2 cellular contexts compared by ENCODE assay signal in the genomic region with DNA sequence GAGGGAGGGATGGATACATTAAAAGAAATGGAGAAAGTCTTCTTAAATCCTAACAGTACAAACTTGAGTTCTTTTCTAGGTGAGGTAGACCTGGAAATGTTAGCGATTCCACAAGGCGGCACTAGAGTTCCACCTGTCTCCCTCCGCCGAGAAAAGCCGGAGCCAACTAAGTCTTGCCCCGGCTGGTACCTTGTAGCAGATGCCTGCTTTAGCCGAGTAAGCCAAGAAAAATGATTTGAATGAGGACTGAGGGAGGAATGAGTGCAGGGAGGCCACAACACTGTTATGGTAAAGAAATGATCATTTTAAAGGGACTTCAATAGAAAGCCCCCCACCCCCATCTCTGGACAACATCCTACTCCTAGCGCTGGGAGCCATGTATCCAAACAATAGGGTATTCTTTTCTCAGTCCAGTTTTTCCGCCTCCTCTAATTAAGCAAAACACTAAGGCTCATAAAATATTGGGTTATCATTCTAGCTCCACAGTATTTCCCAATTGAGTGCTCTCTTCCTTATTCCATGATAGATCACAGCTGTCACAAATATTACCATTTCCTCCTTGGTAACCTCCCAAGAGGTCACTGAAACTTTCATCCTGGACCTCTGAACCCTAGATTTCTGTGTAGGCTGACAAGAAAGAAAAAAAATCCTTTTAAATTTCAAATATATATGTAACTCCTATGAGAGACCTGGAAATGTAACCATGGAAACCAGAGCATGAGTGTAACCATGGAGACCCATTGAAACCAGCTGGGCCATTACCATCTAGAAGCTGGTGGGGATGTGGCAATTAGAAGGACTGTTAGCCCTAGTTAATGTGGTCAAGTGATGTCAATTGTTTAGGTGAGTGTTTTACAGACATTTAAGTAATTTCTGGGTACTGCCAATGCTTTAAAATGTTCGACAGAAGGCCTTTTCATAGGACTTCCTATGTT.
TF ChIP-seq lines count a peak whose summit lies in the region.

No MANE protein-coding gene starts in this region.

TF ChIP-seq in HCT116, 20 proteins besides CTCF, POLR2A, EP300 and RAD21:
- TF ChIP-seq TCF7L2 (IDR thresholded peaks at IDR 0.05; ENCODE audit: borderline replicate concordance, extremely low read depth, insufficient read depth, insufficient read length): no peak
- TF ChIP-seq CBX3 (IDR thresholded peaks at IDR 0.05; ENCODE audit: low read depth): no peak
- TF ChIP-seq EGR1 (IDR thresholded peaks at IDR 0.05; ENCODE audit: low read depth): no peak
- no peak for TF ChIP-seq EZH2 (IDR thresholded peaks at IDR 0.05)
- no peak for TF ChIP-seq POLR2AphosphoS5 (IDR thresholded peaks at IDR 0.05; ENCODE audit: low read depth, low read length)
- TF ChIP-seq, protein P1, sequence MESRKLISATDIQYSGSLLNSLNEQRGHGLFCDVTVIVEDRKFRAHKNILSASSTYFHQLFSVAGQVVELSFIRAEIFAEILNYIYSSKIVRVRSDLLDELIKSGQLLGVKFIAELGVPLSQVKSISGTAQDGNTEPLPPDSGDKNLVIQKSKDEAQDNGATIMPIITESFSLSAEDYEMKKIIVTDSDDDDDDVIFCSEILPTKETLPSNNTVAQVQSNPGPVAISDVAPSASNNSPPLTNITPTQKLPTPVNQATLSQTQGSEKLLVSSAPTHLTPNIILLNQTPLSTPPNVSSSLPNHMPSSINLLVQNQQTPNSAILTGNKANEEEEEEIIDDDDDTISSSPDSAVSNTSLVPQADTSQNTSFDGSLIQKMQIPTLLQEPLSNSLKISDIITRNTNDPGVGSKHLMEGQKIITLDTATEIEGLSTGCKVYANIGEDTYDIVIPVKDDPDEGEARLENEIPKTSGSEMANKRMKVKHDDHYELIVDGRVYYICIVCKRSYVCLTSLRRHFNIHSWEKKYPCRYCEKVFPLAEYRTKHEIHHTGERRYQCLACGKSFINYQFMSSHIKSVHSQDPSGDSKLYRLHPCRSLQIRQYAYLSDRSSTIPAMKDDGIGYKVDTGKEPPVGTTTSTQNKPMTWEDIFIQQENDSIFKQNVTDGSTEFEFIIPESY (IDR thresholded peaks at IDR 0.05; ENCODE audit: extremely low read depth, insufficient replicate concordance, low read length): no peak
- TF ChIP-seq YY1 (IDR thresholded peaks at IDR 0.05; ENCODE audit: extremely low read depth, insufficient replicate concordance, low read depth, low read length): no peak
- TF ChIP-seq CEBPB (IDR thresholded peaks at IDR 0.05; ENCODE audit: low read depth): no peak
- TF ChIP-seq ZNF274 (IDR thresholded peaks at IDR 0.05; ENCODE audit: low read depth, low read length): no peak
- TF ChIP-seq, protein P2, sequence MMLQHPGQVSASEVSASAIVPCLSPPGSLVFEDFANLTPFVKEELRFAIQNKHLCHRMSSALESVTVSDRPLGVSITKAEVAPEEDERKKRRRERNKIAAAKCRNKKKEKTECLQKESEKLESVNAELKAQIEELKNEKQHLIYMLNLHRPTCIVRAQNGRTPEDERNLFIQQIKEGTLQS (IDR thresholded peaks at IDR 0.05): no peak
- TF ChIP-seq, protein P3, sequence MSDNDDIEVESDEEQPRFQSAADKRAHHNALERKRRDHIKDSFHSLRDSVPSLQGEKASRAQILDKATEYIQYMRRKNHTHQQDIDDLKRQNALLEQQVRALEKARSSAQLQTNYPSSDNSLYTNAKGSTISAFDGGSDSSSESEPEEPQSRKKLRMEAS (IDR thresholded peaks at IDR 0.05): no peak
- no peak for TF ChIP-seq SRF (IDR thresholded peaks at IDR 0.05; ENCODE audit: low read depth)
- TF ChIP-seq EZH2phosphoT487 (IDR thresholded peaks at IDR 0.05; ENCODE audit: borderline replicate concordance): no peak
- no peak for TF ChIP-seq SP1 (IDR thresholded peaks at IDR 0.05; ENCODE audit: low read depth)
- no peak for TF ChIP-seq ZFX (IDR thresholded peaks at IDR 0.05)
- TF ChIP-seq FOSL1 (IDR thresholded peaks at IDR 0.05; ENCODE audit: low read depth): no peak
- no peak for TF ChIP-seq ELF1 (IDR thresholded peaks at IDR 0.05; ENCODE audit: borderline replicate concordance, low read depth)
- TF ChIP-seq, protein P4, sequence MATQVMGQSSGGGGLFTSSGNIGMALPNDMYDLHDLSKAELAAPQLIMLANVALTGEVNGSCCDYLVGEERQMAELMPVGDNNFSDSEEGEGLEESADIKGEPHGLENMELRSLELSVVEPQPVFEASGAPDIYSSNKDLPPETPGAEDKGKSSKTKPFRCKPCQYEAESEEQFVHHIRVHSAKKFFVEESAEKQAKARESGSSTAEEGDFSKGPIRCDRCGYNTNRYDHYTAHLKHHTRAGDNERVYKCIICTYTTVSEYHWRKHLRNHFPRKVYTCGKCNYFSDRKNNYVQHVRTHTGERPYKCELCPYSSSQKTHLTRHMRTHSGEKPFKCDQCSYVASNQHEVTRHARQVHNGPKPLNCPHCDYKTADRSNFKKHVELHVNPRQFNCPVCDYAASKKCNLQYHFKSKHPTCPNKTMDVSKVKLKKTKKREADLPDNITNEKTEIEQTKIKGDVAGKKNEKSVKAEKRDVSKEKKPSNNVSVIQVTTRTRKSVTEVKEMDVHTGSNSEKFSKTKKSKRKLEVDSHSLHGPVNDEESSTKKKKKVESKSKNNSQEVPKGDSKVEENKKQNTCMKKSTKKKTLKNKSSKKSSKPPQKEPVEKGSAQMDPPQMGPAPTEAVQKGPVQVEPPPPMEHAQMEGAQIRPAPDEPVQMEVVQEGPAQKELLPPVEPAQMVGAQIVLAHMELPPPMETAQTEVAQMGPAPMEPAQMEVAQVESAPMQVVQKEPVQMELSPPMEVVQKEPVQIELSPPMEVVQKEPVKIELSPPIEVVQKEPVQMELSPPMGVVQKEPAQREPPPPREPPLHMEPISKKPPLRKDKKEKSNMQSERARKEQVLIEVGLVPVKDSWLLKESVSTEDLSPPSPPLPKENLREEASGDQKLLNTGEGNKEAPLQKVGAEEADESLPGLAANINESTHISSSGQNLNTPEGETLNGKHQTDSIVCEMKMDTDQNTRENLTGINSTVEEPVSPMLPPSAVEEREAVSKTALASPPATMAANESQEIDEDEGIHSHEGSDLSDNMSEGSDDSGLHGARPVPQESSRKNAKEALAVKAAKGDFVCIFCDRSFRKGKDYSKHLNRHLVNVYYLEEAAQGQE (IDR thresholded peaks at IDR 0.05; ENCODE audit: low read depth): no peak

TF ChIP-seq in GM12878, 131 proteins besides CTCF, POLR2A, EP300 and RAD21:
- TF ChIP-seq FOXM1 (IDR thresholded peaks at IDR 0.05; ENCODE audit: low read depth, low read length) (peak; percentile 36; the same call in 1 of the 2 replicates), YY1 (IDR thresholded peaks at IDR 0.05; ENCODE audit: low read depth, low read length) (peak; percentile 65; the same call in 1 of the 2 replicates), IKZF1 (conservative IDR thresholded peaks at IDR 0.05) (no peak), BMI1 (IDR thresholded peaks at IDR 0.05; ENCODE audit: borderline replicate concordance) (peak; percentile 65), IKZF2 (IDR thresholded peaks at IDR 0.05) (no peak), HCFC1 (IDR thresholded peaks at IDR 0.05; ENCODE audit: low read length) (no peak), BHLHE40 (IDR thresholded peaks at IDR 0.05; ENCODE audit: borderline replicate concordance in 1 of 2, low read depth in 2 of 2, low read length in 1 of 2) (0 out of 4 replicates have a peak, but pooled peaks of 1 of the 2 experiments have one; percentile 18), ZZZ3 (IDR thresholded peaks at IDR 0.05; ENCODE audit: control insufficient read depth, insufficient read length, low read depth) (no peak), PAX8 (IDR thresholded peaks at IDR 0.05) (no peak), SMC3 (IDR thresholded peaks at IDR 0.05; ENCODE audit: borderline replicate concordance, low read length) (peak; percentile 98), CEBPB (IDR thresholded peaks at IDR 0.05; ENCODE audit: borderline replicate concordance in 1 of 2, low read depth in 2 of 2, low read length in 2 of 2) (no peak), CHD2 (IDR thresholded peaks at IDR 0.05; ENCODE audit: borderline replicate concordance, low read depth, low read length) (no peak), SMARCA5 (IDR thresholded peaks at IDR 0.05) (no peak), IRF4 (IDR thresholded peaks at IDR 0.05; ENCODE audit: low read depth, low read length) (0 out of 2 replicates have a peak, but pooled peaks have one; percentile 41)
- TF ChIP-seq, protein P5, sequence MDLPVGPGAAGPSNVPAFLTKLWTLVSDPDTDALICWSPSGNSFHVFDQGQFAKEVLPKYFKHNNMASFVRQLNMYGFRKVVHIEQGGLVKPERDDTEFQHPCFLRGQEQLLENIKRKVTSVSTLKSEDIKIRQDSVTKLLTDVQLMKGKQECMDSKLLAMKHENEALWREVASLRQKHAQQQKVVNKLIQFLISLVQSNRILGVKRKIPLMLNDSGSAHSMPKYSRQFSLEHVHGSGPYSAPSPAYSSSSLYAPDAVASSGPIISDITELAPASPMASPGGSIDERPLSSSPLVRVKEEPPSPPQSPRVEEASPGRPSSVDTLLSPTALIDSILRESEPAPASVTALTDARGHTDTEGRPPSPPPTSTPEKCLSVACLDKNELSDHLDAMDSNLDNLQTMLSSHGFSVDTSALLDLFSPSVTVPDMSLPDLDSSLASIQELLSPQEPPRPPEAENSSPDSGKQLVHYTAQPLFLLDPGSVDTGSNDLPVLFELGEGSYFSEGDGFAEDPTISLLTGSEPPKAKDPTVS (IDR thresholded peaks at IDR 0.05; ENCODE audit: low read depth, low read length): 0 out of 2 replicates have a peak, but pooled peaks have one; percentile 22
- TF ChIP-seq, protein P6, sequence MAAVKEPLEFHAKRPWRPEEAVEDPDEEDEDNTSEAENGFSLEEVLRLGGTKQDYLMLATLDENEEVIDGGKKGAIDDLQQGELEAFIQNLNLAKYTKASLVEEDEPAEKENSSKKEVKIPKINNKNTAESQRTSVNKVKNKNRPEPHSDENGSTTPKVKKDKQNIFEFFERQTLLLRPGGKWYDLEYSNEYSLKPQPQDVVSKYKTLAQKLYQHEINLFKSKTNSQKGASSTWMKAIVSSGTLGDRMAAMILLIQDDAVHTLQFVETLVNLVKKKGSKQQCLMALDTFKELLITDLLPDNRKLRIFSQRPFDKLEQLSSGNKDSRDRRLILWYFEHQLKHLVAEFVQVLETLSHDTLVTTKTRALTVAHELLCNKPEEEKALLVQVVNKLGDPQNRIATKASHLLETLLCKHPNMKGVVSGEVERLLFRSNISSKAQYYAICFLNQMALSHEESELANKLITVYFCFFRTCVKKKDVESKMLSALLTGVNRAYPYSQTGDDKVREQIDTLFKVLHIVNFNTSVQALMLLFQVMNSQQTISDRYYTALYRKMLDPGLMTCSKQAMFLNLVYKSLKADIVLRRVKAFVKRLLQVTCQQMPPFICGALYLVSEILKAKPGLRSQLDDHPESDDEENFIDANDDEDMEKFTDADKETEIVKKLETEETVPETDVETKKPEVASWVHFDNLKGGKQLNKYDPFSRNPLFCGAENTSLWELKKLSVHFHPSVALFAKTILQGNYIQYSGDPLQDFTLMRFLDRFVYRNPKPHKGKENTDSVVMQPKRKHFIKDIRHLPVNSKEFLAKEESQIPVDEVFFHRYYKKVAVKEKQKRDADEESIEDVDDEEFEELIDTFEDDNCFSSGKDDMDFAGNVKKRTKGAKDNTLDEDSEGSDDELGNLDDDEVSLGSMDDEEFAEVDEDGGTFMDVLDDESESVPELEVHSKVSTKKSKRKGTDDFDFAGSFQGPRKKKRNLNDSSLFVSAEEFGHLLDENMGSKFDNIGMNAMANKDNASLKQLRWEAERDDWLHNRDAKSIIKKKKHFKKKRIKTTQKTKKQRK (IDR thresholded peaks at IDR 0.05; ENCODE audit: low read depth, low read length): no peak
